ENCODE assay signal across 8 cellular contexts in the genomic region with DNA sequence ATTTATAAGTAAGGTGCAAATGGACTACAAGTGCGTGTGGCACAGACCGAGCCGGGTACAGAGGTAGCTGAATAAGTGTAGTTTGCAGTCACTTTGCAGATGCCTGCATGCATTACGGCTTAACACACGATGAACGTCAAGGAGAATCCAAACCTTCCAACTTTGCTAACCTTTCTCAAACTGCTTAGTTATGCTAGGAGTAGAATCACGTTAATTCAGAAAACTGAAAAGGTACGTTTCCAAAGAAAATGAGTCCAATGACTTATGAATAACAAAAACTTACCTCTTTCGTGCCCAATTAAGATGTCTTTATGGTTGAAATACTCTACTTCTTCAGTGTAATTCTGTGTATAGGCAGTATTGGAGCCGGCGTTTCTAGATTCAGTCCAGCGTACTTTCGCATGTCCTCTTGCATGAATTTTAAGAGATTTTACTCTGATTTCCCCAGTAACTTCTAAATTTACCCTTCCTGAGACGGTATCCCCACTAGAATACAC. TPM values are rescaled to one million over a fixed set of nuclear protein-coding genes. Genes with fewer than 3 reads are reported as not detected.
DNase-seq lines count a peak whose midpoint lies in the region; ATAC-seq, FAIRE-seq and TF ChIP-seq lines count a peak whose summit lies in the region.

No MANE protein-coding gene starts in this region.

- ATAC-seq in heart right ventricle = peak in 1 of 8 donors; percentile 26
- peak in 1 of 4 donors; percentile 23 for ATAC-seq in psoas muscle
- ATAC-seq in omental fat pad (ENCODE audit: low FRiP score) = no peak

- intact Hi-C loops in heart right ventricle (cut with DNase I) = loop anchor here (2.0 to 10.0 kb wide), 9 partner anchors 68 to 518 kb away; no protein-coding TSS in a partner anchor
- intact Hi-C loops in psoas muscle (cut with DNase I) = loop anchor here (1.0 to 10.0 kb wide), 4 partner anchors 70 to 518 kb away; no protein-coding TSS in a partner anchor

- H3K4me3 Mint-ChIP-seq in activated naive CD4-positive, alpha-beta T cell treated with anti-CD3 and anti-CD28 coated beads, Interleukin-2, amount 50 U/mL, for 24 hours = peak overlapping the region; percentile 97

- H3K4me3 ChIP-seq in heart right ventricle (peak overlapping the region; percentile 67 to 84 (median 78)), psoas muscle (peak overlapping the region; percentile 77)

- peak; percentile 77 for FAIRE-seq in GM12891 (lab: Jason Lieb, UNC)

- no peaks in the 10 kb centered on the region for H3K27me3 ChIP-seq in heart right ventricle
- H3K27me3 ChIP-seq in psoas muscle (ENCODE audit: insufficient read depth in 3 of 3, low read length in 2 of 3) = no peaks in the 10 kb centered on the region

- no peaks in the 10 kb centered on the region for H3K9me3 Mint-ChIP-seq in activated naive CD4-positive, alpha-beta T cell treated with anti-CD3 and anti-CD28 coated beads, Interleukin-2, amount 50 U/mL, for 24 hours

- H3K27ac Mint-ChIP-seq in activated naive CD4-positive, alpha-beta T cell treated with anti-CD3 and anti-CD28 coated beads, Interleukin-2, amount 50 U/mL, for 24 hours = peak overlapping the region; percentile 98

- TF ChIP-seq CTCF in heart right ventricle (IDR thresholded peaks at IDR 0.05) (no peak), psoas muscle (IDR thresholded peaks at IDR 0.05) (no peak), omental fat pad (IDR thresholded peaks at IDR 0.05) (no peak)

- H3K4me1 Mint-ChIP-seq in activated naive CD4-positive, alpha-beta T cell treated with anti-CD3 and anti-CD28 coated beads, Interleukin-2, amount 50 U/mL, for 24 hours = peaks cover 31% of the 10 kb centered on the region

- H3K4me1 ChIP-seq in heart right ventricle (peaks cover 0 to 37% (median 28%) of the 10 kb centered on the region in 9 donors), psoas muscle (peaks cover 22% of the 10 kb centered on the region)

- no peak for TF ChIP-seq POLR2A in GM12891 (IDR thresholded peaks at IDR 0.05; ENCODE audit: low read depth, low read length)

- DNase-seq in A172 (ENCODE audit: low spot score) (peak; percentile 56), GM12891 (ENCODE audit: insufficient read length, low spot score) (no peak), NOMO-1 (lab: John Stamatoyannopoulos, UW; ENCODE audit: unreplicated experiment in 2 of 2) (peak; percentile 7 to 66), heart right ventricle (peak in 1 of 2 donors; percentile 16), psoas muscle (peak in 1 of 2 donors; percentile 57), omental fat pad (ENCODE audit: low spot score) (no peak)
- no peak for DNase-seq in activated CD8-positive, alpha-beta memory T cell treated with anti-CD3 and anti-CD28 coated beads, Interleukin-2, amount 50 U/mL, for 48 hours

- peaks cover 6% of the 10 kb centered on the region for H3K36me3 Mint-ChIP-seq in activated naive CD4-positive, alpha-beta T cell treated with anti-CD3 and anti-CD28 coated beads, Interleukin-2, amount 50 U/mL, for 24 hours

- H3K36me3 ChIP-seq in heart right ventricle (peaks cover 0 to 12% (median 0%) of the 10 kb centered on the region in 9 donors), psoas muscle (ENCODE audit: insufficient read depth in 1 of 2, low read depth in 1 of 2) (peaks cover 0 to 13% of the 10 kb centered on the region in 2 donors)

- H3K9me3 ChIP-seq in heart right ventricle (no peaks in the 10 kb centered on the region), psoas muscle (no peaks in the 10 kb centered on the region)

- 0 to 1% methylated on average over 14 of the region's 14 CpGs for WGBS in heart right ventricle, 2 donors
- 0% methylated on average over 14 of the region's 14 CpGs for WGBS in psoas muscle, 3 donors

- H3K27me3 Mint-ChIP-seq in activated naive CD4-positive, alpha-beta T cell treated with anti-CD3 and anti-CD28 coated beads, Interleukin-2, amount 50 U/mL, for 24 hours = no peaks in the 10 kb centered on the region

- peak overlapping the region; percentile 92 to 99 (median 98) for H3K27ac ChIP-seq in heart right ventricle
- peak overlapping the region; percentile 99 for H3K27ac ChIP-seq in psoas muscle

TF ChIP-seq in GM12891, 5 proteins besides CTCF, POLR2A, EP300 and RAD21:
- TF ChIP-seq POU2F2 (IDR thresholded peaks at IDR 0.05; ENCODE audit: low read depth, low read length) = no peak

RNA-seq across cellular contexts. Expression of a gene that starts 0.5 kb away (rescaled TPM):
- total RNA-seq in A172 (2014; rRNA removed; shearing (Covaris generic)) = 17.6 and 19.0 TPM in 2 replicates
- polyA plus RNA-seq in GM12891 (2012; ENCODE audit: low read depth, missing spikeins) = 5.3 TPM
- total RNA-seq in heart right ventricle = 10 to 100 TPM in 8 of 10 donors, 1 to 10 TPM in 2; 9.4 to 61.5 (median 21.0) TPM
- 1 to 10 TPM; 4.8 to 5.8 TPM for polyA plus RNA-seq in heart right ventricle
- total RNA-seq in psoas muscle = 100 to 1,000 TPM in 1 of 4 donors, 10 to 100 TPM in 3; 28.6 to 122 (median 59.2) TPM
- 100 to 1,000 TPM in 1 of 3 donors, 10 to 100 TPM in 2; 30.9 to 137 (median 63.2) TPM for polyA plus RNA-seq in psoas muscle
- total RNA-seq in omental fat pad = 10 to 100 TPM; 36.8 to 87.0 (median 61.0) TPM

Comparison
In these comparisons a context has a peak if more than half of its experiments do, and no peak if none do; other contexts are left out.
1. DNase-seq: peak in A172 (single experiment) and NOMO-1 (2 of 2); none in GM12891 (single experiment), omental fat pad (single experiment) and activated CD8-positive, alpha-beta memory T cell treated with anti-CD3 and anti-CD28 coated beads, Interleukin-2, amount 50 U/mL, for 48 hours (single experiment).